Comparison of ENCODE assay signal across 8 cellular contexts in genomic region chr9:69173891-69174644, GRCh38. TPM values are rescaled to one million over a fixed set of nuclear protein-coding genes. Genes with fewer than 3 reads are reported as not detected.
DNase-seq lines count a peak whose midpoint lies in the region; ATAC-seq and TF ChIP-seq lines count a peak whose summit lies in the region.

TSS of gene TJP2 (plus strand) at chr9:69174277. CDS start at chr9:69174373, 96 bp downstream.

- H3K27ac ChIP-seq in RWPE2 (ENCODE audit: poor library complexity, severe bottlenecking) (peak within 1 kb of the TSS; percentile 96), heart right ventricle (peak within 1 kb of the TSS; percentile 82 to 94 (median 89))

- H3K27me3 ChIP-seq in RWPE2 (ENCODE audit: insufficient read depth, poor library complexity, severe bottlenecking) (no peaks in the 10 kb centered on the region), heart right ventricle (no peaks in the 10 kb centered on the region)

- TF ChIP-seq CTCF in RWPE2 (IDR thresholded peaks at IDR 0.05; ENCODE audit: poor library complexity, severe bottlenecking) (no peak), heart right ventricle (IDR thresholded peaks at IDR 0.05) (no peak)

- H3K9me3 ChIP-seq in RWPE2 (ENCODE audit: severe bottlenecking): no peaks in the 10 kb centered on the region
- H3K9me3 ChIP-seq in heart right ventricle: no peaks in the 10 kb centered on the region

- peak; percentile 80 for DNase-seq in AG08396 (ENCODE audit: low spot score)
- DNase-seq in RWPE2 (ENCODE audit: low spot score): peak; percentile 85
- DNase-seq in amniotic stem cell (lab: John Stamatoyannopoulos, UW): peak; percentile 50
- peak; percentile 78 to 81 for DNase-seq in heart right ventricle
- peak; percentile 61 to 94 (median 67) for DNase-seq in posterior cingulate gyrus
- DNase-seq in DMS153 (lab: John Stamatoyannopoulos, UW): no peak

- 0 to 1% methylated on average over 91 to 95 of the region's 95 CpGs for WGBS in heart right ventricle, 2 donors

- intact Hi-C loops in heart right ventricle (cut with DNase I): loop anchor here in 4 of 10 donors (5.0 kb wide), 2 partner anchors 42 to 52 kb away; no protein-coding TSS in a partner anchor
- intact Hi-C loops in posterior cingulate gyrus (cut with DNase I): no loop called here

- peak within 1 kb of the TSS; percentile 63 for H3K4me3 ChIP-seq in RWPE2 (ENCODE audit: severe bottlenecking)
- H3K4me3 ChIP-seq in heart right ventricle: peak within 1 kb of the TSS; percentile 69 to 88 (median 82)

- H3K4me1 ChIP-seq in RWPE2 (ENCODE audit: insufficient read depth, poor library complexity, severe bottlenecking) (peaks cover 79% of the 10 kb centered on the region), heart right ventricle (peaks cover 3 to 87% (median 57%) of the 10 kb centered on the region in 9 donors)

- H3K36me3 ChIP-seq in RWPE2 (ENCODE audit: low read depth) (no peaks in the 10 kb centered on the region), heart right ventricle (no peaks in the 10 kb centered on the region)

- peak; percentile 56 for ATAC-seq in GM18867 (IDR thresholded peaks at IDR 0.05; ENCODE audit: unreplicated experiment)
- ATAC-seq in HG03064 (IDR thresholded peaks at IDR 0.05; ENCODE audit: low read depth, unreplicated experiment): peak; percentile 42
- peak; percentile 13 for ATAC-seq in RWPE2 (ENCODE audit: low read depth)
- ATAC-seq in heart right ventricle: peak; percentile 70 to 91 (median 84)

RNA-seq across cellular contexts. Expression of gene TJP2, which starts in this region (rescaled TPM):
- 100 to 1,000 TPM in 3 of 10 donors, 10 to 100 TPM in 7; 67.8 to 117 (median 87.4) TPM for total RNA-seq in heart right ventricle
- polyA plus RNA-seq in heart right ventricle: 10 to 100 TPM; 24.2 to 36.1 TPM

Comparison
In these comparisons a context has a peak if more than half of its experiments do, and no peak if none do; other contexts are left out.
1. ATAC-seq: peak in every context shown above with its lines; median percentile 84 in heart right ventricle; 56 in GM18867; 42 in HG03064; 13 in RWPE2.